ENCODE assay signal across 8 cellular contexts in the genomic region with DNA sequence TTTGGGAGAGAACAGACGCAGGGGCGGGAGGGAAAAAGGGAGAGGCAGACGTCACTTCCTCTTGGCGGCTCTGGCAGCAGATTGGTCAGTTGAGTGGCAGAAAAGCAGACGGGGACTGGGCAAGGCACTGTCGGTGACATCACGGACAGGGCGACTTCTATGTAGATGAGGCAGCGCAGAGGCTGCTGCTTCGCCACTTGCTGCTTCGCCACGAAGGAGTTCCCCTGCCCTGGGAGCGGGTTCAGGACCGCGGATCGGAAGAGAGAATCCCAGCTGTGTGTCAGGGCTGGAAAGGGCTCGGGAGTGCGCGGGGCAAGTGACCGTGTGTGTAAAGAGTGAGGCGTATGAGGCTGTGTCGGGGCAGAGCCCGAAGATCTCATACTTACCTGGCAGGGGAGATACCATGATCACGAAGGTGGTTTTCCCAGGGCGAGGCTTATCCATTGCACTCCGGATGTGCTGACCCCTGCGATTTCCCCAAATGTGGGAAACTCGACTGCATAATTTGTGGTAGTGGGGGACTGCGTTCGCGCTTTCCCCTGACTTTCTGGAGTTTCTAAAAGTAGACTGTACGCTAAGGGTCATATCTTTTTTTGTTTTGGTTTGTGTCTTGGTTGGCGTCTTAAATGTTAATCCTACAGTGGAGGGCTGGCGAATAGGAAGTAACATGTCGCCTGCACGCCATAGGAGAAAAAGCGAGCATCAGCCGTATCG. TPM values are rescaled to one million over a fixed set of nuclear protein-coding genes. Genes with fewer than 3 reads are reported as not detected.
DNase-seq lines count a peak whose midpoint lies in the region; ATAC-seq and TF ChIP-seq lines count a peak whose summit lies in the region.
"Not testable (repeated sequence)": the region's sequence is repeated elsewhere in the genome, so short reads cannot be mapped to it uniquely, and the experiment has no call there.

A gene (plus strand): TSS at position 379 of the 714 bp plus-strand sequence.

- H3K4me1 ChIP-seq in left lung = not testable (repeated sequence)

- ATAC-seq in GM19455 (IDR thresholded peaks at IDR 0.05; ENCODE audit: unreplicated experiment) = peak; percentile 98
- ATAC-seq in HG03571 (IDR thresholded peaks at IDR 0.05; ENCODE audit: unreplicated experiment) = peak; percentile 99
- ATAC-seq in left lung = peak; percentile 99

- H3K36me3 ChIP-seq in left lung = not testable (repeated sequence)

- peak within 1 kb of the TSS; percentile 75 to 91 for H3K27ac ChIP-seq in left lung

- not testable (repeated sequence) for H3K9me3 ChIP-seq in left lung

- peak within 1 kb of the TSS; percentile 11 to 46 for H3K4me3 ChIP-seq in left lung

- not testable (repeated sequence) for H3K27me3 ChIP-seq in left lung

- intact Hi-C loops in left lung (cut with DNase I) = not testable (repeated sequence)

- TF ChIP-seq CTCF in left lung (IDR thresholded peaks at IDR 0.05) = not testable (repeated sequence)

- peak; percentile 94 for DNase-seq in CD1c-positive myeloid dendritic cell (ENCODE audit: extremely low spot score)
- DNase-seq in NCI-H774 (lab: John Stamatoyannopoulos, UW) = peak; percentile 73
- peak; percentile 70 to 86 for DNase-seq in activated CD4-positive, alpha-beta T cell treated with anti-CD3 and anti-CD28 coated beads, Interleukin-2, amount 50 U/mL, for 24 hours (ENCODE audit: low read depth in 1 of 2, low spot score in 1 of 2)
- DNase-seq in dedifferentiated amniotic fluid mesenchymal stem cell (ENCODE audit: extremely low spot score) = peak; percentile 97
- peak; percentile 87 to 93 for DNase-seq in left lung
- DNase-seq in stimulated activated CD4-positive, alpha-beta T cell treated with anti-CD3 and anti-CD28 coated beads, Interleukin-2, amount 100 ng/mL, for 24 hours = peak; percentile 82

RNA-seq across cellular contexts. Expression of the gene that starts here (rescaled TPM):
- total RNA-seq in left lung = 1,000 to 10,000 TPM; 2,748 to 3,444 TPM

Comparison
In these comparisons a context has a peak if more than half of its experiments do, and no peak if none do; other contexts are left out.
1. Peak in every context shown above with its lines: DNase-seq, ATAC-seq, H3K4me3 ChIP-seq and H3K27ac ChIP-seq.